In the genomic region with DNA sequence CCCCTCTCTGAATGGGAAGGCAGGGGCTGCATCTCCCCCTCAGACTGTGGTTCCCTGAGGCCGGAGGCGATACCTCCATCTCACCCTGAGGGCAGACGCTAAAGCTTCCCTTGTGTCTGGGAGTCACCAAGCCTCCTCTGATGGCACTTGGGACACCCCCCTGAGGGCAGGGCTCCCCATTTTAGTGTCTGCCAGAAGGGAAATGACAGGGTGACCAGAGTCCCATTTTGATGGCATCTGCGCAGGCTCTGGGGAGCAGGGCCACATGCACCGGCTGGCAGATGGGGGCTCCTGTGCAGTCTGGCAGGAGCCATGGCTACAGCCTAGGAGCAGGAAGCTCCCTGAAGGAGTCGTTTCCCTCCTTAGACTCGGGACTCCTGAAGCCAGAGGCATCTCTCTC, we compare ENCODE assay signal across 1 cellular context.
TF ChIP-seq lines count a peak whose summit lies in the region.

No MANE protein-coding gene starts in this region.

TF ChIP-seq in HCT116, 20 proteins besides CTCF, POLR2A, EP300 and RAD21:
- no peak for TF ChIP-seq EGR1 (IDR thresholded peaks at IDR 0.05; ENCODE audit: low read depth)
- TF ChIP-seq CBX3 (IDR thresholded peaks at IDR 0.05; ENCODE audit: low read depth), result no peak
- TF ChIP-seq, protein P1, sequence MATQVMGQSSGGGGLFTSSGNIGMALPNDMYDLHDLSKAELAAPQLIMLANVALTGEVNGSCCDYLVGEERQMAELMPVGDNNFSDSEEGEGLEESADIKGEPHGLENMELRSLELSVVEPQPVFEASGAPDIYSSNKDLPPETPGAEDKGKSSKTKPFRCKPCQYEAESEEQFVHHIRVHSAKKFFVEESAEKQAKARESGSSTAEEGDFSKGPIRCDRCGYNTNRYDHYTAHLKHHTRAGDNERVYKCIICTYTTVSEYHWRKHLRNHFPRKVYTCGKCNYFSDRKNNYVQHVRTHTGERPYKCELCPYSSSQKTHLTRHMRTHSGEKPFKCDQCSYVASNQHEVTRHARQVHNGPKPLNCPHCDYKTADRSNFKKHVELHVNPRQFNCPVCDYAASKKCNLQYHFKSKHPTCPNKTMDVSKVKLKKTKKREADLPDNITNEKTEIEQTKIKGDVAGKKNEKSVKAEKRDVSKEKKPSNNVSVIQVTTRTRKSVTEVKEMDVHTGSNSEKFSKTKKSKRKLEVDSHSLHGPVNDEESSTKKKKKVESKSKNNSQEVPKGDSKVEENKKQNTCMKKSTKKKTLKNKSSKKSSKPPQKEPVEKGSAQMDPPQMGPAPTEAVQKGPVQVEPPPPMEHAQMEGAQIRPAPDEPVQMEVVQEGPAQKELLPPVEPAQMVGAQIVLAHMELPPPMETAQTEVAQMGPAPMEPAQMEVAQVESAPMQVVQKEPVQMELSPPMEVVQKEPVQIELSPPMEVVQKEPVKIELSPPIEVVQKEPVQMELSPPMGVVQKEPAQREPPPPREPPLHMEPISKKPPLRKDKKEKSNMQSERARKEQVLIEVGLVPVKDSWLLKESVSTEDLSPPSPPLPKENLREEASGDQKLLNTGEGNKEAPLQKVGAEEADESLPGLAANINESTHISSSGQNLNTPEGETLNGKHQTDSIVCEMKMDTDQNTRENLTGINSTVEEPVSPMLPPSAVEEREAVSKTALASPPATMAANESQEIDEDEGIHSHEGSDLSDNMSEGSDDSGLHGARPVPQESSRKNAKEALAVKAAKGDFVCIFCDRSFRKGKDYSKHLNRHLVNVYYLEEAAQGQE (IDR thresholded peaks at IDR 0.05; ENCODE audit: low read depth), result no peak
- TF ChIP-seq, protein P2, sequence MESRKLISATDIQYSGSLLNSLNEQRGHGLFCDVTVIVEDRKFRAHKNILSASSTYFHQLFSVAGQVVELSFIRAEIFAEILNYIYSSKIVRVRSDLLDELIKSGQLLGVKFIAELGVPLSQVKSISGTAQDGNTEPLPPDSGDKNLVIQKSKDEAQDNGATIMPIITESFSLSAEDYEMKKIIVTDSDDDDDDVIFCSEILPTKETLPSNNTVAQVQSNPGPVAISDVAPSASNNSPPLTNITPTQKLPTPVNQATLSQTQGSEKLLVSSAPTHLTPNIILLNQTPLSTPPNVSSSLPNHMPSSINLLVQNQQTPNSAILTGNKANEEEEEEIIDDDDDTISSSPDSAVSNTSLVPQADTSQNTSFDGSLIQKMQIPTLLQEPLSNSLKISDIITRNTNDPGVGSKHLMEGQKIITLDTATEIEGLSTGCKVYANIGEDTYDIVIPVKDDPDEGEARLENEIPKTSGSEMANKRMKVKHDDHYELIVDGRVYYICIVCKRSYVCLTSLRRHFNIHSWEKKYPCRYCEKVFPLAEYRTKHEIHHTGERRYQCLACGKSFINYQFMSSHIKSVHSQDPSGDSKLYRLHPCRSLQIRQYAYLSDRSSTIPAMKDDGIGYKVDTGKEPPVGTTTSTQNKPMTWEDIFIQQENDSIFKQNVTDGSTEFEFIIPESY (IDR thresholded peaks at IDR 0.05; ENCODE audit: extremely low read depth, insufficient replicate concordance, low read length), result no peak
- TF ChIP-seq POLR2AphosphoS5 (IDR thresholded peaks at IDR 0.05; ENCODE audit: low read depth, low read length), result no peak
- no peak for TF ChIP-seq CEBPB (IDR thresholded peaks at IDR 0.05; ENCODE audit: low read depth)
- TF ChIP-seq ELF1 (IDR thresholded peaks at IDR 0.05; ENCODE audit: borderline replicate concordance, low read depth), result no peak
